In the genomic region with DNA sequence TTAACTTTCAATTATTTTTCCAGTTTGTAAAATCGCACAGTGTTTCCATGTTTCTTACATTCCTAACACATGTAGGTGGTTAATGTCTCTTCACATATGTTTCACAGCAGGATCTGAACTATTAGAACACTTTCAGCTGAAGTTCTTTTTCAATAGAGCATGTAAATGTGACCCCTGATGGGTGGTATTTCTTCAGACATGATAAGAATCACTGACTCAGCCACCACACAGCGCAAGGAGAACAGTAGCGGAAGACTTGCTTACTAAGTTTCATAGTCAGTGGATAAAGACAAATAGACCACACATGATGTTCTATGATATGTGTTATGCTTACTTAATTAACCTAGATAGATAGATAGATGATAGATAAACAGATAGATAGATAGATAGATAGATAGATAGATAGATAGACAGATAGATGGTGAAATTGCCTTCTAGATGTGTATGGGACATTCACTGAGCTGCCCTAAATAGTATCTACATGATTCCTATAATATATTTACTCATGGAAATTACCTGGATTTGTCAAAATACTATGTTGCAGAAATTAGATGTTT, we compare ENCODE assay signal across 15 cellular contexts.
"Had no signal": no experiment of that assay in that cellular context is flagged by ENCODE, and none has a peak within 500 bp of the region (broad histone marks: within the 10 kb centered on the region; RNA-seq: fewer than 3 reads in every experiment).

No MANE protein-coding gene starts in this region.

- H3K4me3 ChIP-seq: gastrocnemius medialis, heart right ventricle, lower lobe of right lung, pancreas had no signal

- H3K4me3 Mint-ChIP-seq: activated naive CD4-positive, alpha-beta T cell treated with anti-CD3 and anti-CD28 coated beads for 36 hours; activated T-helper 17 cell treated with anti-CD3 and anti-CD28 coated beads, Interleukin-2, amount 50 U/mL, for 72 hours; brain; effector memory CD8-positive, alpha-beta T cell; naive B cell; stimulated activated memory B cell treated with anti-CD40 and anti-IgM and Interleukin-4, amounts not matched to agents 10 μg/mL and 1 μg/mL and 100 μg/mL, for 72 hours; T-helper 2 cell treated with Interferon-gamma antibody and Interleukin-4, amounts not matched to agents 5 μg/mL and 100 μg/mL, for 36 hours had no signal

- H3K27ac Mint-ChIP-seq: activated naive CD4-positive, alpha-beta T cell treated with anti-CD3 and anti-CD28 coated beads for 36 hours; activated T-helper 17 cell treated with anti-CD3 and anti-CD28 coated beads, Interleukin-2, amount 50 U/mL, for 72 hours; brain; effector memory CD8-positive, alpha-beta T cell; naive B cell; stimulated activated memory B cell treated with anti-CD40 and anti-IgM and Interleukin-4, amounts not matched to agents 10 μg/mL and 1 μg/mL and 100 μg/mL, for 72 hours; T-helper 2 cell treated with Interferon-gamma antibody and Interleukin-4, amounts not matched to agents 5 μg/mL and 100 μg/mL, for 36 hours had no signal

- DNase-seq: activated CD4-positive, alpha-beta T cell treated with anti-CD3 and anti-CD28 coated beads, Interleukin-2, amount 50 U/mL, for 1 hour; activated naive CD4-positive, alpha-beta T cell treated with anti-CD3 and anti-CD28 coated beads for 36 hours; dermis blood vessel endothelial cell; effector memory CD8-positive, alpha-beta T cell; gastrocnemius medialis; heart right ventricle; left cardiac atrium; lower lobe of right lung; naive B cell; pancreas had no signal

- H3K4me1 Mint-ChIP-seq: activated T-helper 17 cell treated with anti-CD3 and anti-CD28 coated beads, Interleukin-2, amount 50 U/mL, for 72 hours; brain; naive B cell; stimulated activated memory B cell treated with anti-CD40 and anti-IgM and Interleukin-4, amounts not matched to agents 10 μg/mL and 1 μg/mL and 100 μg/mL, for 72 hours had no signal

- H3K9me3 Mint-ChIP-seq: brain had no signal

- FAIRE-seq: pancreas had no signal

- H3K4me1 ChIP-seq: gastrocnemius medialis, heart right ventricle, lower lobe of right lung, pancreas had no signal

- H3K27me3 Mint-ChIP-seq: activated T-helper 17 cell treated with anti-CD3 and anti-CD28 coated beads, Interleukin-2, amount 50 U/mL, for 72 hours; effector memory CD8-positive, alpha-beta T cell; naive B cell; stimulated activated memory B cell treated with anti-CD40 and anti-IgM and Interleukin-4, amounts not matched to agents 10 μg/mL and 1 μg/mL and 100 μg/mL, for 72 hours had no signal

- H3K9me3 ChIP-seq: gastrocnemius medialis, heart right ventricle, lower lobe of right lung, pancreas had no signal

- H3K27me3 ChIP-seq: gastrocnemius medialis, heart right ventricle, pancreas had no signal

- H3K36me3 ChIP-seq: gastrocnemius medialis, heart right ventricle, lower lobe of right lung, pancreas had no signal

- H3K27ac ChIP-seq: gastrocnemius medialis, heart right ventricle, lower lobe of right lung, pancreas had no signal

- H3K36me3 Mint-ChIP-seq: brain; naive B cell; stimulated activated memory B cell treated with anti-CD40 and anti-IgM and Interleukin-4, amounts not matched to agents 10 μg/mL and 1 μg/mL and 100 μg/mL, for 72 hours had no signal

- ATAC-seq: activated CD4-positive, CD25-positive, alpha-beta regulatory T cell treated with anti-CD3 and anti-CD28 coated beads, Interleukin-2, amount 50 U/mL, for 24 hours; activated T-helper 17 cell treated with anti-CD3 and anti-CD28 coated beads, Interleukin-2, amount 50 U/mL, for 72 hours; effector memory CD8-positive, alpha-beta T cell; gastrocnemius medialis; heart right ventricle; left cardiac atrium; lower lobe of right lung; pancreas; stimulated activated memory B cell treated with anti-CD40 and anti-IgM and Interleukin-4, amounts not matched to agents 10 μg/mL and 1 μg/mL and 100 μg/mL, for 72 hours had no signal
